In the genomic region with DNA sequence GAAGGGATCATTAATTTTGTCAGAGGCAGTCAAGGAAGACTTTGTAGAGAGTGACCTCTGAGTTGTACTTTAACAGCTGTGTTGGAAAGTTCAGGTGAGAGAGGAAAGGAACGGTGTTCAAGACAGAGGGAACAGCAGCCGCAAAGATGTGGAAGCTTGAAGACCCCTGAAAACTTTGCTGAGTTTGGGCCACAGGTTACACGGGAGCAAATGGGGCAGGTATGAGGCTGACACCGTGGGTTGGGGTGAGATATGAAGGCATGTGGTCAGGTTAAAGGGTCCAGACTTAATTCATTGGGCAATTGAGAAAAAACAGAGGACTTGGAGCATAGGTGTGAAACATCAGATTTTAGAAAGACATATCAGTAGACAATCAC, we compare ENCODE assay signal across 13 cellular contexts.
DNase-seq lines count a peak whose midpoint lies in the region; ATAC-seq, FAIRE-seq and TF ChIP-seq lines count a peak whose summit lies in the region.
"Had no signal": no experiment of that assay in that cellular context is flagged by ENCODE, and none has a peak within 500 bp of the region (broad histone marks: within the 10 kb centered on the region; RNA-seq: fewer than 3 reads in every experiment).

No MANE protein-coding gene starts in this region.

- in situ Hi-C loops in HAP-1 (cut with MboI; ENCODE audit: low sequenced_read_pairs) = no loop called here

- H3K4me1 ChIP-seq in A549 = peaks cover 57% of the 10 kb centered on the region
- peaks cover 49% of the 10 kb centered on the region for H3K4me1 ChIP-seq in osteoblast (ENCODE audit: insufficient read depth, low read length)
- peaks cover 15% of the 10 kb centered on the region for H3K4me1 ChIP-seq in HAP-1

- TF ChIP-seq RAD21 in A549 (conservative IDR thresholded peaks at IDR 0.05 in 1 of 2, IDR thresholded peaks at IDR 0.05 in 1 of 2) = no peak

- H2AFZ ChIP-seq in osteoblast (ENCODE audit: low read length) = no peak overlapping the region

- TF ChIP-seq POLR2A in A549 (IDR thresholded peaks at IDR 0.05; ENCODE audit: low read length) = no peak

- intact Hi-C loops in CD14-positive monocyte (cut with micrococcal nuclease) (loop anchor here in 1 of 2 donors (10.0 kb wide), 1 partner anchor 133 kb away; no protein-coding TSS in a partner anchor), MCF 10A (cut with micrococcal nuclease) (loop anchor here (1.0 kb wide), 1 partner anchor 12 kb away; no protein-coding TSS in a partner anchor)

- TF ChIP-seq EP300 in A549 (IDR thresholded peaks at IDR 0.05) = no peak

- peak overlapping the region; percentile 58 to 79 (median 69) for H3K27ac Mint-ChIP-seq in CD14-positive monocyte
- peak overlapping the region; percentile 88 for H3K27ac Mint-ChIP-seq in MCF 10A (ENCODE audit: low read depth, unreplicated experiment)
- H3K27ac Mint-ChIP-seq: CD4-positive, CD25-positive, alpha-beta regulatory T cell; mesothelial cell of epicardium had no signal

- H3K4me1 Mint-ChIP-seq in CD14-positive monocyte = peaks cover 22% of the 10 kb centered on the region
- H3K4me1 Mint-ChIP-seq in MCF 10A (ENCODE audit: insufficient read depth, unreplicated experiment) = peaks cover 61% of the 10 kb centered on the region

- H3K4me2 ChIP-seq in A549 (peak overlapping the region; percentile 68), osteoblast (ENCODE audit: insufficient read depth, low read length) (peak overlapping the region; percentile 6)

- no peaks in the 10 kb centered on the region for H4K20me1 ChIP-seq in osteoblast (ENCODE audit: insufficient read depth, low read length)

- FAIRE-seq in A549 (lab: Jason Lieb, UNC) = no peak

- H3K36me3 ChIP-seq in osteoblast (ENCODE audit: insufficient read depth, low read length) (no peaks in the 10 kb centered on the region), HAP-1 (replicated peaks) (no peaks in the 10 kb centered on the region)
- H3K36me3 ChIP-seq: WERI-Rb-1 had no signal

- H3K9me3 ChIP-seq in A549 (no peaks in the 10 kb centered on the region), osteoblast (ENCODE audit: low read depth, low read length) (no peaks in the 10 kb centered on the region), HAP-1 (no peaks in the 10 kb centered on the region)

- no peaks in the 10 kb centered on the region for H3K27me3 ChIP-seq in osteoblast (ENCODE audit: insufficient read depth, low read length)
- H3K27me3 ChIP-seq in HAP-1 (ENCODE audit: low read depth) = no peaks in the 10 kb centered on the region

- H3K4me3 ChIP-seq in A549 (no peak overlapping the region), osteoblast (ENCODE audit: insufficient read depth, low read length) (no peak overlapping the region), HAP-1 (no peak overlapping the region)

- H3K79me2 ChIP-seq in osteoblast (ENCODE audit: insufficient read depth, low read length) = no peaks in the 10 kb centered on the region

- H3K9me3 Mint-ChIP-seq in CD14-positive monocyte (peaks cover 0 to 3% (median 0%) of the 10 kb centered on the region in 7 donors), MCF 10A (ENCODE audit: unreplicated experiment) (no peaks in the 10 kb centered on the region)
- H3K9me3 Mint-ChIP-seq: mesothelial cell of epicardium had no signal

- ATAC-seq in A549 (no peak), HG02973 (IDR thresholded peaks at IDR 0.05; ENCODE audit: unreplicated experiment) (no peak)

- POLR2A ChIA-PET in A549 (lab: Yijun Ruan, JAX) = interaction anchor here (0.7 to 2.4 kb wide), 2 partner anchors 133 to 135 kb away, joined by 3 to 15 read pairs; no protein-coding TSS in a partner anchor
- POLR2A ChIA-PET in MCF 10A (lab: Yijun Ruan, JAX) = interaction anchor here (0.7 to 5.0 kb wide), 24 partner anchors 9 to 159 kb away, joined by 3 to 110 read pairs (median 6); no protein-coding TSS in a partner anchor

- H3K27ac ChIP-seq in A549 (peak overlapping the region; percentile 93 to 97), osteoblast (ENCODE audit: low read depth, low read length) (no peak overlapping the region)
- H3K27ac ChIP-seq: WERI-Rb-1 had no signal

- TF ChIP-seq CTCF in A549 (IDR thresholded peaks at IDR 0.05) (no peak), CD14-positive monocyte (IDR thresholded peaks at IDR 0.05) (no peak), MCF 10A (IDR thresholded peaks at IDR 0.05; ENCODE audit: unreplicated experiment) (no peak), osteoblast (IDR thresholded peaks at IDR 0.05; ENCODE audit: extremely low read depth, low read depth, low read length) (no peak)

- WGBS in A549 (ENCODE audit: missing lambda C conversion rate) = 91% methylated on average over 4 of the region's 4 CpGs

- H3K27me3 Mint-ChIP-seq in CD14-positive monocyte (ENCODE audit: low read depth in 3 of 3) (peaks cover 0 to 4% (median 2%) of the 10 kb centered on the region in 3 donors), MCF 10A (ENCODE audit: insufficient read depth, unreplicated experiment) (no peaks in the 10 kb centered on the region)

- H3K4me3 Mint-ChIP-seq in CD14-positive monocyte (peak overlapping the region in 1 of 2 donors; percentile 32), MCF 10A (ENCODE audit: unreplicated experiment) (peak overlapping the region; percentile 52)
- H3K4me3 Mint-ChIP-seq: CD4-positive, CD25-positive, alpha-beta regulatory T cell; mesothelial cell of epicardium had no signal

- no peak for DNase-seq in A549 (ENCODE audit: low read depth in 1 of 2, low spot score in 1 of 2)
- no peak for DNase-seq in CD14-positive monocyte (ENCODE audit: low spot score)
- DNase-seq in MCF 10A (ENCODE audit: unreplicated experiment) = no peak
- no peak for DNase-seq in osteoblast (ENCODE audit: insufficient read length, low spot score, missing footprints)
- no peak for DNase-seq in HAP-1 (ENCODE audit: low spot score in 2 of 2)
- DNase-seq in NCI-H2081 treated with DMSO at 0.1 percent for 48 hours (lab: John Stamatoyannopoulos, UW) = no peak
- no peak for DNase-seq in DMS 273 treated with DMSO at 0.1 percent for 48 hours (lab: John Stamatoyannopoulos, UW)
- DNase-seq: anterior cingulate cortex, NCI-H510A, WERI-Rb-1 had no signal

- H3K36me3 Mint-ChIP-seq in CD14-positive monocyte = no peaks in the 10 kb centered on the region
- H3K36me3 Mint-ChIP-seq in MCF 10A (ENCODE audit: insufficient read depth, unreplicated experiment) = peaks cover 5% of the 10 kb centered on the region
- H3K36me3 Mint-ChIP-seq: CD4-positive, CD25-positive, alpha-beta regulatory T cell; mesothelial cell of epicardium had no signal

- TSS peak; percentile 24 for BruUV-seq in MCF 10A (replicated peaks; lab: Mats Ljungman, UMichigan)

- CTCF ChIA-PET in A549 (lab: Yijun Ruan, JAX) = interaction anchor here (1.2 to 2.0 kb wide), 4 partner anchors 135 to 396 kb away, joined by 3 to 7 read pairs (median 4); no protein-coding TSS in a partner anchor
- CTCF ChIA-PET in MCF 10A (lab: Yijun Ruan, JAX) = no interaction called here

TF ChIP-seq in A549, 52 proteins besides CTCF, POLR2A, EP300 and RAD21:
- TF ChIP-seq RNF2 (IDR thresholded peaks at IDR 0.05; ENCODE audit: borderline replicate concordance, low read depth) = no peak
- TF ChIP-seq FOXS1 (CRISPR knock-in tag; IDR thresholded peaks at IDR 0.05) = no peak
- TF ChIP-seq, protein P1, sequence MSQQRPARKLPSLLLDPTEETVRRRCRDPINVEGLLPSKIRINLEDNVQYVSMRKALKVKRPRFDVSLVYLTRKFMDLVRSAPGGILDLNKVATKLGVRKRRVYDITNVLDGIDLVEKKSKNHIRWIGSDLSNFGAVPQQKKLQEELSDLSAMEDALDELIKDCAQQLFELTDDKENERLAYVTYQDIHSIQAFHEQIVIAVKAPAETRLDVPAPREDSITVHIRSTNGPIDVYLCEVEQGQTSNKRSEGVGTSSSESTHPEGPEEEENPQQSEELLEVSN (IDR thresholded peaks at IDR 0.05; ENCODE audit: borderline replicate concordance, low read depth) = no peak
- TF ChIP-seq, protein P2, sequence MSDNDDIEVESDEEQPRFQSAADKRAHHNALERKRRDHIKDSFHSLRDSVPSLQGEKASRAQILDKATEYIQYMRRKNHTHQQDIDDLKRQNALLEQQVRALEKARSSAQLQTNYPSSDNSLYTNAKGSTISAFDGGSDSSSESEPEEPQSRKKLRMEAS (IDR thresholded peaks at IDR 0.05) = 0 out of 2 replicates have a peak, but pooled peaks have one; percentile 4
